Comparison of ENCODE assay signal across 1 cellular context in genomic region chr6:44471271-44471981, GRCh38.
TF ChIP-seq lines count a peak whose summit lies in the region.

No MANE protein-coding gene starts in this region.

TF ChIP-seq in K562, 482 proteins besides CTCF, POLR2A, EP300 and RAD21 (continued from another document and continues in another):
- TF ChIP-seq ZNF592 (IDR thresholded peaks at IDR 0.05) (peak; percentile 77), ZSCAN32 (CRISPR knock-in tag; IDR thresholded peaks at IDR 0.05) (no peak), KLF16 (IDR thresholded peaks at IDR 0.05) (peak; percentile 94), LARP7 (IDR thresholded peaks at IDR 0.05) (no peak), TEAD4 (IDR thresholded peaks at IDR 0.05; ENCODE audit: low read length) (peak; percentile 98), TEAD4 (CRISPR knock-in tag; IDR thresholded peaks at IDR 0.05; ENCODE audit: borderline replicate concordance) (no peak), ZBTB40 (IDR thresholded peaks at IDR 0.05) (no peak), ZBTB40 (CRISPR knock-in tag; IDR thresholded peaks at IDR 0.05) (no peak), ZFX (CRISPR knock-in tag; IDR thresholded peaks at IDR 0.05) (peak; percentile 45), NRF1 (conservative IDR thresholded peaks at IDR 0.05 in 1 of 2, IDR thresholded peaks at IDR 0.05 in 1 of 2) (peak; percentile 68 to 76), UBTF (IDR thresholded peaks at IDR 0.05; ENCODE audit: borderline replicate concordance in 1 of 2, low read depth in 2 of 2, low read length in 2 of 2) (peak in 1 of 2 experiments; percentile 88; a peak in 2 of 4 replicates), FUS (optimal IDR thresholded peaks at IDR 0.05; ENCODE audit: low read depth, low read length) (no peak), MYNN (IDR thresholded peaks at IDR 0.05) (peak; percentile 92), MYNN (CRISPR knock-in tag; IDR thresholded peaks at IDR 0.05) (no peak), RAD51 (IDR thresholded peaks at IDR 0.05; ENCODE audit: borderline replicate concordance, low read depth) (0 out of 2 replicates have a peak, but pooled peaks have one; percentile 4), SMAD4 (CRISPR knock-in tag; conservative IDR thresholded peaks at IDR 0.05) (peak; percentile 91), ZNF668 (CRISPR knock-in tag; IDR thresholded peaks at IDR 0.05) (peak; percentile 54; the same call in 1 of the 2 replicates), HLTF (IDR thresholded peaks at IDR 0.05) (peak; percentile 77; the same call in 1 of the 2 replicates), SUPT5H (IDR thresholded peaks at IDR 0.05) (no peak), ZNF589 (CRISPR knock-in tag; IDR thresholded peaks at IDR 0.05; ENCODE audit: low read depth) (peak; percentile 67; the same call in 1 of the 2 replicates), MCM3 (IDR thresholded peaks at IDR 0.05) (no peak), ZBED1 (IDR thresholded peaks at IDR 0.05) (peak; percentile 70; the same call in 1 of the 2 replicates), MTF1 (CRISPR knock-in tag; IDR thresholded peaks at IDR 0.05; ENCODE audit: borderline replicate concordance) (no peak), PHB2 (IDR thresholded peaks at IDR 0.05; ENCODE audit: low read depth) (peak; percentile 83), DEAF1 (CRISPR knock-in tag; IDR thresholded peaks at IDR 0.05) (no peak), ZNF75A (CRISPR knock-in tag; IDR thresholded peaks at IDR 0.05) (no peak), ZFP30 (CRISPR knock-in tag; IDR thresholded peaks at IDR 0.05; ENCODE audit: borderline replicate concordance) (no peak), ZNF699 (CRISPR knock-in tag; IDR thresholded peaks at IDR 0.05; ENCODE audit: insufficient replicate concordance) (no peak), RUNX1 (IDR thresholded peaks at IDR 0.05; ENCODE audit: low read depth) (peak; percentile 79; the same call in 1 of the 2 replicates), TCF3 (CRISPR knock-in tag; IDR thresholded peaks at IDR 0.05) (peak; percentile 98), FOSL1 (tag; conservative IDR thresholded peaks at IDR 0.05) (peak; percentile 50; the same call in 1 of the 2 replicates), ARHGAP35 (IDR thresholded peaks at IDR 0.05; ENCODE audit: partially characterized antibody) (no peak), PHTF2 (CRISPR knock-in tag; IDR thresholded peaks at IDR 0.05) (no peak), CC2D1A (IDR thresholded peaks at IDR 0.05) (peak; percentile 94; the same call in 1 of the 2 replicates), ZBTB33 (CRISPR knock-in tag; IDR thresholded peaks at IDR 0.05) (0 out of 2 replicates have a peak, but pooled peaks have one; percentile 33), HCFC1 (IDR thresholded peaks at IDR 0.05; ENCODE audit: low read depth, low read length) (no peak), YY1 (IDR thresholded peaks at IDR 0.05; ENCODE audit: borderline replicate concordance in 1 of 3, control insufficient read depth in 1 of 3, extremely low read depth in 1 of 3, insufficient read depth in 3 of 3, insufficient read length in 1 of 3, insufficient replicate concordance in 2 of 3, low read depth in 1 of 3, low read length in 2 of 3) (peak in 2 of 3 experiments; percentile 39 to 51), ZNF512 (tag; IDR thresholded peaks at IDR 0.05) (no peak), MAZ (CRISPR knock-in tag; conservative IDR thresholded peaks at IDR 0.05 in 1 of 2, IDR thresholded peaks at IDR 0.05 in 1 of 2) (peak in 1 of 2 experiments; percentile 60; a peak in 2 of 4 replicates), TARDBP (IDR thresholded peaks at IDR 0.05) (no peak), U2AF1 (optimal IDR thresholded peaks at IDR 0.05; ENCODE audit: low read depth, low read length) (no peak), POLR2G (IDR thresholded peaks at IDR 0.05; ENCODE audit: low read depth, low read length) (0 out of 2 replicates have a peak, but pooled peaks have one; percentile 23), CEBPB (tag; IDR thresholded peaks at IDR 0.05) (no peak; the same call in 1 of the 2 replicates), MTA3 (IDR thresholded peaks at IDR 0.05; ENCODE audit: borderline replicate concordance) (peak; percentile 50; the same call in 1 of the 2 replicates), ZEB2 (IDR thresholded peaks at IDR 0.05) (peak; percentile 91), NFIC (IDR thresholded peaks at IDR 0.05) (peak; percentile 92)
